In genomic region chr19:35105411-35106290, GRCh38 we compare ENCODE assay signal across 1 cellular context.
TF ChIP-seq lines count a peak whose summit lies in the region.

No MANE protein-coding gene starts in this region.

TF ChIP-seq in IMR-90, 13 proteins besides CTCF, POLR2A, EP300 and RAD21:
- TF ChIP-seq RFX5 (IDR thresholded peaks at IDR 0.05; ENCODE audit: low read depth, low read length) (no peak), MAZ (IDR thresholded peaks at IDR 0.05; ENCODE audit: borderline replicate concordance, low read depth, low read length) (no peak), ELK1 (IDR thresholded peaks at IDR 0.05; ENCODE audit: borderline replicate concordance, low read depth, low read length) (no peak), MAFK (IDR thresholded peaks at IDR 0.05; ENCODE audit: low read depth, low read length) (no peak), RCOR1 (IDR thresholded peaks at IDR 0.05; ENCODE audit: insufficient replicate concordance, low read length) (no peak), BHLHE40 (IDR thresholded peaks at IDR 0.05; ENCODE audit: low read depth, low read length) (no peak), CHD1 (IDR thresholded peaks at IDR 0.05; ENCODE audit: low read depth, low read length) (no peak), MXI1 (IDR thresholded peaks at IDR 0.05; ENCODE audit: borderline replicate concordance, low read depth, low read length) (no peak), NFE2L2 (IDR thresholded peaks at IDR 0.05; ENCODE audit: low read depth, low read length) (no peak), CEBPB (IDR thresholded peaks at IDR 0.05; ENCODE audit: low read depth, low read length) (no peak), SMC3 (IDR thresholded peaks at IDR 0.05; ENCODE audit: low read depth, low read length) (no peak), FOS (IDR thresholded peaks at IDR 0.05; ENCODE audit: low read depth, low read length) (no peak)
- TF ChIP-seq, protein P1, sequence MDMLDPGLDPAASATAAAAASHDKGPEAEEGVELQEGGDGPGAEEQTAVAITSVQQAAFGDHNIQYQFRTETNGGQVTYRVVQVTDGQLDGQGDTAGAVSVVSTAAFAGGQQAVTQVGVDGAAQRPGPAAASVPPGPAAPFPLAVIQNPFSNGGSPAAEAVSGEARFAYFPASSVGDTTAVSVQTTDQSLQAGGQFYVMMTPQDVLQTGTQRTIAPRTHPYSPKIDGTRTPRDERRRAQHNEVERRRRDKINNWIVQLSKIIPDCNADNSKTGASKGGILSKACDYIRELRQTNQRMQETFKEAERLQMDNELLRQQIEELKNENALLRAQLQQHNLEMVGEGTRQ (IDR thresholded peaks at IDR 0.05; ENCODE audit: low read depth, low read length) = no peak
TF ChIP-seq in IMR-90: peak in this region for 0.
